In genomic region chr10:47418966-47419365, GRCh38 we compare ENCODE assay signal across 24 cellular contexts. TPM values are rescaled to one million over a fixed set of nuclear protein-coding genes. Genes with fewer than 3 reads are reported as not detected.
DNase-seq lines count a peak whose midpoint lies in the region; FAIRE-seq and TF ChIP-seq lines count a peak whose summit lies in the region.
"Had no signal": no experiment of that assay in that cellular context is flagged by ENCODE, and none has a peak within 500 bp of the region (broad histone marks: within the 10 kb centered on the region; RNA-seq: fewer than 3 reads in every experiment).

No MANE protein-coding gene starts in this region.

- H3K9me3 Mint-ChIP-seq in osteocyte (ENCODE audit: unreplicated experiment) = no peaks in the 10 kb centered on the region
- H3K9me3 Mint-ChIP-seq: CD14-positive monocyte; CD4-positive, alpha-beta memory T cell; GM23338 had no signal

- H3K36me3 ChIP-seq in HEK293 (ENCODE audit: control insufficient read depth in 2 of 2, insufficient read depth in 1 of 2, low read length in 2 of 2) (no peaks in the 10 kb centered on the region), kidney (ENCODE audit: control insufficient read depth in 1 of 2, insufficient read depth in 2 of 2, low read length in 2 of 2) (no peaks in the 10 kb centered on the region), OCI-LY7 (ENCODE audit: insufficient read depth, low read length) (no peaks in the 10 kb centered on the region)

- no peak overlapping the region for H3K4me3 Mint-ChIP-seq in osteocyte (ENCODE audit: unreplicated experiment)
- H3K4me3 Mint-ChIP-seq: CD14-positive monocyte; CD4-positive, alpha-beta memory T cell; GM23338 had no signal

- no peak for TF ChIP-seq CTCF in HEK293 (tag by site-specific recombination; IDR thresholded peaks at IDR 0.05)
- no peak for TF ChIP-seq CTCF in kidney (IDR thresholded peaks at IDR 0.05; ENCODE audit: borderline replicate concordance, extremely low read depth, insufficient read depth)
- TF ChIP-seq CTCF in osteocyte (IDR thresholded peaks at IDR 0.05) = no peak
- TF ChIP-seq CTCF in OCI-LY7 (conservative IDR thresholded peaks at IDR 0.05; ENCODE audit: low read length) = no peak

- POLR2A ChIA-PET in HEK293 (lab: Yijun Ruan, JAX) = interaction anchor here (0.7 kb wide), 1 partner anchor 68 kb away, joined by 3 read pairs; no protein-coding TSS in a partner anchor
- POLR2A ChIA-PET in OCI-LY7 (lab: Charles Lee) = no interaction called here

- H3K4me1 ChIP-seq in HEK293 (ENCODE audit: control insufficient read depth, insufficient read depth, low read length) (no peaks in the 10 kb centered on the region), kidney (ENCODE audit: control insufficient read depth in 1 of 2, insufficient read depth in 1 of 2, low read depth in 1 of 2, low read length in 2 of 2) (no peaks in the 10 kb centered on the region), OCI-LY7 (ENCODE audit: insufficient read depth, low read length, poor library complexity, severe bottlenecking) (no peaks in the 10 kb centered on the region)

- H3K27ac Mint-ChIP-seq in osteocyte (ENCODE audit: unreplicated experiment) = no peak overlapping the region
- H3K27ac Mint-ChIP-seq: CD14-positive monocyte; CD4-positive, alpha-beta memory T cell; GM23338 had no signal

- H3K4me3 ChIP-seq in HEK293 (ENCODE audit: low read depth, low read length) (no peak overlapping the region), kidney (ENCODE audit: low read length in 2 of 2) (no peak overlapping the region), OCI-LY7 (ENCODE audit: low read depth, low read length, poor library complexity, severe bottlenecking) (no peak overlapping the region)
- H3K4me3 ChIP-seq: GM23338 had no signal

- in situ Hi-C loops in G401 (cut with HindIII; ENCODE audit: low sequenced_read_pairs) = no loop called here

- H3K79me2 ChIP-seq in OCI-LY7 (ENCODE audit: insufficient read depth, low read depth, low read length) = no peaks in the 10 kb centered on the region

- no peak overlapping the region for H2AFZ ChIP-seq in OCI-LY7 (ENCODE audit: low read length)
- H2AFZ ChIP-seq: GM23338 had no signal

- H3K4me1 Mint-ChIP-seq in osteocyte (ENCODE audit: unreplicated experiment) = peaks cover 2% of the 10 kb centered on the region
- H3K4me1 Mint-ChIP-seq: CD14-positive monocyte; CD4-positive, alpha-beta memory T cell had no signal

- CTCF ChIA-PET in HEK293 (lab: Yijun Ruan, JAX) = no interaction called here
- CTCF ChIA-PET in OCI-LY7 (lab: Charles Lee; ENCODE audit: unreplicated experiment) = no interaction called here

- BruUV-seq in OCI-LY7 (replicated peaks; lab: Mats Ljungman, UMichigan) = no TSS peak

- intact Hi-C loops in kidney (cut with DNase I) = no loop called here
- intact Hi-C loops in OCI-LY7 (cut with micrococcal nuclease; ENCODE audit: unreplicated experiment) = no loop called here

- H3K9me2 ChIP-seq in OCI-LY7 (ENCODE audit: insufficient read depth, low read length) = no peaks in the 10 kb centered on the region

- peak; percentile 25 for DNase-seq in D341Med (ENCODE audit: low spot score)
- DNase-seq in kidney = peak; percentile 28
- peak; percentile 65 for DNase-seq in osteocyte (ENCODE audit: extremely low spot score, unreplicated experiment)
- no peak for DNase-seq in OCI-LY7 (ENCODE audit: low spot score)
- no peak for DNase-seq in COR-L47 (lab: John Stamatoyannopoulos, UW)
- DNase-seq in islet precursor cell = no peak
- DNase-seq in G401 (ENCODE audit: low spot score) = no peak
- DNase-seq: ACHN; AML-193; Calu3; CD4-positive, alpha-beta memory T cell; DMS 273 treated with DMSO at 0.1 percent for 48 hours; DMS53; DND-41; EL; KG1 had no signal

- no peaks in the 10 kb centered on the region for H3K36me3 Mint-ChIP-seq in osteocyte (ENCODE audit: unreplicated experiment)
- H3K36me3 Mint-ChIP-seq: CD14-positive monocyte; CD4-positive, alpha-beta memory T cell had no signal

- no peak overlapping the region for H3K4me2 ChIP-seq in OCI-LY7 (ENCODE audit: low read length)
- H3K4me2 ChIP-seq: GM23338 had no signal

- no peaks in the 10 kb centered on the region for H4K20me1 ChIP-seq in OCI-LY7 (ENCODE audit: insufficient read depth, low read length)

- no peak overlapping the region for H3K27ac ChIP-seq in HEK293 (ENCODE audit: extremely low read depth, low read depth, low read length)
- no peak overlapping the region for H3K27ac ChIP-seq in kidney (ENCODE audit: low read depth in 2 of 2, low read length in 2 of 2)
- H3K27ac ChIP-seq in OCI-LY7 (ENCODE audit: low read depth, low read length, poor library complexity, severe bottlenecking) = no peak overlapping the region

- no peak for FAIRE-seq in kidney (lab: Jason Lieb, UNC)
- FAIRE-seq: G401.6, GM12891, GM18507, H54, HepG2 had no signal

- no peaks in the 10 kb centered on the region for H3K27me3 Mint-ChIP-seq in osteocyte (ENCODE audit: unreplicated experiment)
- H3K27me3 Mint-ChIP-seq: CD4-positive, alpha-beta memory T cell had no signal

- H3K9me3 ChIP-seq in HEK293 (ENCODE audit: control insufficient read depth, insufficient read depth, low read depth, low read length) (no peaks in the 10 kb centered on the region), kidney (ENCODE audit: control insufficient read depth in 1 of 2, low read length in 2 of 2) (no peaks in the 10 kb centered on the region), OCI-LY7 (ENCODE audit: low read length) (no peaks in the 10 kb centered on the region)

- no peak overlapping the region for H3K9ac ChIP-seq in kidney (ENCODE audit: low read length in 2 of 2)

TF ChIP-seq in HEK293, 187 proteins besides CTCF, POLR2A, EP300 and RAD21:
- TF ChIP-seq ZNF146 (tag by site-specific recombination; IDR thresholded peaks at IDR 0.05) (no peak), ZNF510 (tag by site-specific recombination; IDR thresholded peaks at IDR 0.05; ENCODE audit: insufficient replicate concordance) (no peak), ZNF830 (tag by site-specific recombination; IDR thresholded peaks at IDR 0.05; ENCODE audit: low read depth) (no peak), SP2 (tag by site-specific recombination; IDR thresholded peaks at IDR 0.05) (no peak), ZBTB26 (tag by site-specific recombination; optimal IDR thresholded peaks at IDR 0.05) (no peak), ZNF426 (tag by site-specific recombination; IDR thresholded peaks at IDR 0.05) (no peak), ZNF664 (tag by site-specific recombination; IDR thresholded peaks at IDR 0.05) (no peak), ZIC2 (tag by site-specific recombination; IDR thresholded peaks at IDR 0.05) (0 out of 2 replicates have a peak, but pooled peaks have one; percentile 35)

RNA-seq across cellular contexts. Expression of gene ZNF488, which starts 34.9 kb away (rescaled TPM):
- 0.09 TPM for total RNA-seq in kidney
- 4.0 TPM for polyA plus RNA-seq in kidney (ENCODE audit: insufficient read depth, low read depth, low replicate concordance)
- 0.35 and 0.55 TPM in 2 replicates for total RNA-seq in osteocyte
- total RNA-seq in OCI-LY7 (2014; rRNA removed; shearing (Covaris generic)) = 0.06 and 0.31 TPM in 2 replicates
- total RNA-seq in OCI-LY7 (2022) = 0.30 and 0.34 TPM in 2 replicates
- total RNA-seq in G401 (2014; rRNA removed; shearing (Covaris generic)) = not detected in 2 replicates
- total RNA-seq: CD4-positive, alpha-beta memory T cell had no signal
- polyA plus RNA-seq: CD14-positive monocyte had no signal

Comparison
In these comparisons a context has a peak if more than half of its experiments do, and no peak if none do; other contexts are left out.
1. DNase-seq: peak in D341Med (single experiment), kidney (single experiment) and osteocyte (single experiment); none in OCI-LY7 (single experiment), COR-L47 (single experiment), islet precursor cell (single experiment) and G401 (single experiment).